ENCODE assay signal across 10 cellular contexts in genomic region chr2:111072220-111072871, GRCh38. TPM values are rescaled to one million over a fixed set of nuclear protein-coding genes. Genes with fewer than 3 reads are reported as not detected.
DNase-seq lines count a peak whose midpoint lies in the region; ATAC-seq, FAIRE-seq and TF ChIP-seq lines count a peak whose summit lies in the region.
"Had no signal": no experiment of that assay in that cellular context is flagged by ENCODE, and none has a peak within 500 bp of the region (broad histone marks: within the 10 kb centered on the region; RNA-seq: fewer than 3 reads in every experiment).

No MANE protein-coding gene starts in this region.

- peak overlapping the region; percentile 89 for H3K27ac ChIP-seq in SJSA1
- peak overlapping the region; percentile 59 for H3K27ac ChIP-seq in smooth muscle cell (ENCODE audit: low read depth)

- no peaks in the 10 kb centered on the region for H3K79me2 ChIP-seq in smooth muscle cell (ENCODE audit: low read depth)

- H3K36me3 ChIP-seq in SJSA1 (no peaks in the 10 kb centered on the region), smooth muscle cell (ENCODE audit: low read depth) (no peaks in the 10 kb centered on the region)

- H3F3A ChIP-seq in smooth muscle cell (ENCODE audit: low read depth): no peaks in the 10 kb centered on the region

- TF ChIP-seq POLR2A in H54 (IDR thresholded peaks at IDR 0.05; ENCODE audit: low read depth, low read length) (no peak), lower leg skin (IDR thresholded peaks at IDR 0.05) (no peak)

- no peak overlapping the region for H2AFZ ChIP-seq in smooth muscle cell (ENCODE audit: low read depth)

- H3K9me3 ChIP-seq in SJSA1 (replicated peaks) (no peaks in the 10 kb centered on the region), smooth muscle cell (replicated peaks; ENCODE audit: low read depth) (no peaks in the 10 kb centered on the region)

- H3K4me1 ChIP-seq in SJSA1 (replicated peaks): peaks cover 25% of the 10 kb centered on the region
- H3K4me1 ChIP-seq in smooth muscle cell (ENCODE audit: low read depth): no peaks in the 10 kb centered on the region

- peak; percentile 95 for FAIRE-seq in H54 (lab: Jason Lieb, UNC)

- TF ChIP-seq CTCF in fibroblast of the aortic adventitia (IDR thresholded peaks at IDR 0.05; ENCODE audit: insufficient read depth, low read length) (no peak), smooth muscle cell (IDR thresholded peaks at IDR 0.05; ENCODE audit: borderline replicate concordance, insufficient read depth, poor library complexity, severe bottlenecking) (no peak), lower leg skin (IDR thresholded peaks at IDR 0.05) (no peak)

- H3K27me3 ChIP-seq in SJSA1 (replicated peaks) (no peaks in the 10 kb centered on the region), smooth muscle cell (ENCODE audit: low read depth) (no peaks in the 10 kb centered on the region)

- no peaks in the 10 kb centered on the region for H4K20me1 ChIP-seq in smooth muscle cell (ENCODE audit: low read depth)

- DNase-seq in H54 (ENCODE audit: insufficient read length, low spot score): peak; percentile 33
- DNase-seq in SJSA1 (ENCODE audit: low read depth in 1 of 2, low spot score in 2 of 2): peak in 1 of 2 experiments; percentile 79
- peak; percentile 84 for DNase-seq in fibroblast of the aortic adventitia (ENCODE audit: low read depth)
- no peak for DNase-seq in smooth muscle cell (lab: John Stamatoyannopoulos, UW; ENCODE audit: unreplicated experiment)
- no peak for DNase-seq in lower leg skin (ENCODE audit: low spot score in 2 of 2)
- DNase-seq: T-helper 2 cell had no signal

- H3K4me3 ChIP-seq in SJSA1 (no peak overlapping the region), fibroblast of the aortic adventitia (ENCODE audit: low read depth, low read length) (no peak overlapping the region), smooth muscle cell (no peak overlapping the region), lower leg skin (ENCODE audit: low read depth, poor library complexity, severe bottlenecking) (no peak overlapping the region)

- ATAC-seq in HG02981 (IDR thresholded peaks at IDR 0.05; ENCODE audit: unreplicated experiment) (no peak), HG03025 (IDR thresholded peaks at IDR 0.05; ENCODE audit: low FRiP score, unreplicated experiment) (no peak), HG02852 (IDR thresholded peaks at IDR 0.05; ENCODE audit: unreplicated experiment) (no peak)
- ATAC-seq: activated T-helper 17 cell treated with anti-CD3 and anti-CD28 coated beads, Interleukin-2, amount 50 U/mL, for 72 hours had no signal

- WGBS in smooth muscle cell (ENCODE audit: low lambda C conversion rate): 25% methylated on average over 2 of the region's 2 CpGs
- 10 to 16% methylated on average over 2 of the region's 2 CpGs for WGBS in lower leg skin, 2 donors

- intact Hi-C loops in lower leg skin (cut with DNase I; ENCODE audit: low total_unique reads): no loop called here

- peak overlapping the region; percentile 33 for H3K4me2 ChIP-seq in smooth muscle cell

- H3K9ac ChIP-seq in smooth muscle cell (ENCODE audit: low read depth): no peak overlapping the region

RNA-seq across cellular contexts. Expression of gene BCL2L11, which starts 48.4 kb away (rescaled TPM):
- total RNA-seq in SJSA1 (2014; rRNA removed; shearing (Covaris generic)): 2.0 and 4.8 TPM in 2 replicates
- total RNA-seq in fibroblast of the aortic adventitia (ENCODE audit: low replicate concordance) (2.2 and 4.7 TPM in 2 replicates), smooth muscle cell (7.2 and 10.0 TPM in 2 replicates), lower leg skin (10 to 100 TPM in 3 of 4 donors, 1 to 10 TPM in 1; 5.4 to 17.2 (median 13.2) TPM)
- 4.9 and 6.6 TPM in 2 replicates for polyA plus RNA-seq in smooth muscle cell

Comparison
In these comparisons a context has a peak if more than half of its experiments do, and no peak if none do; other contexts are left out.
1. DNase-seq: peak in H54 (single experiment) and fibroblast of the aortic adventitia (single experiment); none in smooth muscle cell (single experiment) and lower leg skin (0 of 2).